ENCODE assay signal across 9 cellular contexts in genomic region chr5:168076561-168076991, GRCh38.
DNase-seq lines count a peak whose midpoint lies in the region; ATAC-seq and TF ChIP-seq lines count a peak whose summit lies in the region.
"Had no signal": no experiment of that assay in that cellular context is flagged by ENCODE, and none has a peak within 500 bp of the region (broad histone marks: within the 10 kb centered on the region; RNA-seq: fewer than 3 reads in every experiment).

No MANE protein-coding gene starts in this region.

- peak; percentile 77 for TF ChIP-seq CTCF in epithelial cell of proximal tubule (conservative IDR thresholded peaks at IDR 0.05; ENCODE audit: low read depth, low read length)

- ATAC-seq in HG03457 (IDR thresholded peaks at IDR 0.05; ENCODE audit: unreplicated experiment) = no peak

- H3K4me3 ChIP-seq in epithelial cell of proximal tubule (ENCODE audit: low read depth, low read length) (no peak overlapping the region), skeletal muscle cell (ENCODE audit: low read depth, low read length) (no peak overlapping the region)
- H3K4me3 ChIP-seq: skin epidermis had no signal

- peak; percentile 2 to 6 for DNase-seq in stimulated activated CD4-positive, alpha-beta T cell treated with anti-CD3 and anti-CD28 coated beads, Interleukin-4, amount 100 ng/mL, for 48 hours (ENCODE audit: low read depth in 2 of 2)
- no peak for DNase-seq in stimulated activated CD4-positive, alpha-beta T cell treated with anti-CD3 and anti-CD28 coated beads, Interleukin-4, amount 100 ng/mL, for 1 hour
- peak; percentile 48 for DNase-seq in NAMALWA (ENCODE audit: low spot score)
- DNase-seq in epithelial cell of proximal tubule (ENCODE audit: low read depth) = no peak
- peak; percentile 73 for DNase-seq in skeletal muscle cell (ENCODE audit: low read depth)
- DNase-seq in NCI-H1930 (lab: John Stamatoyannopoulos, UW) = no peak
- no peak for DNase-seq in activated gamma-delta T cell (lab: John Stamatoyannopoulos, UW)

Comparison
In these comparisons a context has a peak if more than half of its experiments do, and no peak if none do; other contexts are left out.
1. DNase-seq: peak in stimulated activated CD4-positive, alpha-beta T cell treated with anti-CD3 and anti-CD28 coated beads, Interleukin-4, amount 100 ng/mL, for 48 hours (2 of 2), NAMALWA (single experiment) and skeletal muscle cell (single experiment); none in stimulated activated CD4-positive, alpha-beta T cell treated with anti-CD3 and anti-CD28 coated beads, Interleukin-4, amount 100 ng/mL, for 1 hour (single experiment), epithelial cell of proximal tubule (single experiment), NCI-H1930 (0 of 2) and activated gamma-delta T cell (single experiment).